2 cellular contexts compared by ENCODE assay signal in genomic region chr7:76421097-76421496, GRCh38.
TF ChIP-seq lines count a peak whose summit lies in the region.
"Not testable (repeated sequence)": the region's sequence is repeated elsewhere in the genome, so short reads cannot be mapped to it uniquely, and the experiment has no call there.

No MANE protein-coding gene starts in this region.

TF ChIP-seq in Ishikawa, 13 proteins besides CTCF, POLR2A, EP300 and RAD21:
- peak; percentile 83 for TF ChIP-seq TCF12 (IDR thresholded peaks at IDR 0.05; ENCODE audit: low read depth)
- TF ChIP-seq TEAD4 (IDR thresholded peaks at IDR 0.05), result peak; percentile 96
- peak; percentile 50; the same call in 1 of the 2 replicates for TF ChIP-seq MAX (IDR thresholded peaks at IDR 0.05)
- TF ChIP-seq YY1 (IDR thresholded peaks at IDR 0.05; ENCODE audit: low read depth), result peak; percentile 59; the same call in 1 of the 2 replicates
- TF ChIP-seq NFIC (IDR thresholded peaks at IDR 0.05), result peak; percentile 33; the same call in 1 of the 2 replicates
- peak; percentile 41; the same call in 1 of the 2 replicates for TF ChIP-seq FOXM1 (IDR thresholded peaks at IDR 0.05; ENCODE audit: borderline replicate concordance, low read depth)

TF ChIP-seq in K562, 482 proteins besides CTCF, POLR2A, EP300 and RAD21:
- TF ChIP-seq ARID1B (IDR thresholded peaks at IDR 0.05) (0 out of 2 replicates have a peak, but pooled peaks have one; percentile 14), ATF3 (IDR thresholded peaks at IDR 0.05) (peak; percentile 65), FOSL1 (tag; conservative IDR thresholded peaks at IDR 0.05) (peak; percentile 50), ZNF121 (CRISPR knock-in tag; conservative IDR thresholded peaks at IDR 0.05) (peak; percentile 19; the same call in 1 of the 2 replicates), JUND (IDR thresholded peaks at IDR 0.05; ENCODE audit: borderline replicate concordance, low read depth, low read length) (peak; percentile 16; the same call in 1 of the 2 replicates), JUN (IDR thresholded peaks at IDR 0.05; ENCODE audit: borderline replicate concordance, low read depth, low read length) (0 out of 2 replicates have a peak, but pooled peaks have one; percentile 34)
- TF ChIP-seq ATF3 (CRISPR knock-in tag; conservative IDR thresholded peaks at IDR 0.05); JUND (tag; IDR thresholded peaks at IDR 0.05; ENCODE audit: borderline replicate concordance, low read depth, low read length); JUN (CRISPR knock-in tag; IDR thresholded peaks at IDR 0.05; ENCODE audit: borderline replicate concordance): not testable (repeated sequence)
TF ChIP-seq in K562: peak in this region for 6; not testable (repeated sequence) for 476.
